Comparison of ENCODE assay signal across 1 cellular context in genomic region chr7:23473848-23474097, GRCh38.
TF ChIP-seq lines count a peak whose summit lies in the region.

No MANE protein-coding gene starts in this region.

TF ChIP-seq in IMR-90, 13 proteins besides CTCF, POLR2A, EP300 and RAD21 (continued from another document):
- TF ChIP-seq, protein P1, sequence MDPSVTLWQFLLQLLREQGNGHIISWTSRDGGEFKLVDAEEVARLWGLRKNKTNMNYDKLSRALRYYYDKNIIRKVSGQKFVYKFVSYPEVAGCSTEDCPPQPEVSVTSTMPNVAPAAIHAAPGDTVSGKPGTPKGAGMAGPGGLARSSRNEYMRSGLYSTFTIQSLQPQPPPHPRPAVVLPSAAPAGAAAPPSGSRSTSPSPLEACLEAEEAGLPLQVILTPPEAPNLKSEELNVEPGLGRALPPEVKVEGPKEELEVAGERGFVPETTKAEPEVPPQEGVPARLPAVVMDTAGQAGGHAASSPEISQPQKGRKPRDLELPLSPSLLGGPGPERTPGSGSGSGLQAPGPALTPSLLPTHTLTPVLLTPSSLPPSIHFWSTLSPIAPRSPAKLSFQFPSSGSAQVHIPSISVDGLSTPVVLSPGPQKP (IDR thresholded peaks at IDR 0.05; ENCODE audit: borderline replicate concordance, low read depth, low read length) = no peak
